ENCODE assay signal across 13 cellular contexts in the genomic region with DNA sequence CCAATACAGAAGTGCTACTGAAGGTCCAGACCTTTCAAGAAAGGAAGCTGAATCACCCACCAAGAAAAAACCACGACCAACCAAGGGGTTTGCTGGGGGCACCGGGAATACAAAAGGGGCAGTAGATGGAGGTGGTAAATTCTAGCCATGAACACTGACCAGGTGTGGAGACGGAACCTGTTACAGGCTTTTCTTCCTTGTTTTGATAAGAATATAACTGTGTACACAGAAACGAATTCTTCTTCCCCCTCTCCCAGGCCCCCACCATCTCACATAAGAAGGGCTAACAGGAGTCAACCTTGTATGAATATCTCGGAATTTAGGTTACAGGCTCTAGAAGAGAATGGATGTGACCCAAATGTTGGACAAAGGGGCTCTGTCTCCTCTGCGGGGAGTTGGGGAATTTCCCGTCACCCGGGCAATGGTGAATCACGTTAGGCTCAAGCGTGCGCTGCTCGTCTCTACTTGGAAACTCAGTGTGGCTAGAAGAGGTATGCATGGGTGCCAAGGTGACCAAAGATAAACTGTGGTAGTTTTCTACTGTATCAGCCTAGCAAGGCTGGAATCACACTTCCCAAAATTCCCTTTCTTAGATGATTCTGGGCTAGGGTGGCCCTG.
A peak's percentile ranks its signal among the peaks of the same experiment; 100 is the strongest.
DNase-seq lines count a peak whose midpoint lies in the region; ATAC-seq lines count a peak whose summit lies in the region.
"Had no signal": no experiment of that assay in that cellular context is flagged by ENCODE, and none has a peak within 500 bp of the region (broad histone marks: within the 10 kb centered on the region; RNA-seq: fewer than 3 reads in every experiment).

No MANE protein-coding gene starts in this region.

- no peaks in the 10 kb centered on the region for H3K27me3 Mint-ChIP-seq in activated naive CD4-positive, alpha-beta T cell treated with anti-CD3 and anti-CD28 coated beads, Interleukin-2, amount 10 ng/mL, durations not matched to agents 7 days and 5 days

- CTCF ChIA-PET in activated naive CD4-positive, alpha-beta T cell treated with anti-CD3 and anti-CD28 coated beads, Interleukin-2, amount 10 ng/mL, durations not matched to agents 7 days and 5 days (lab: Charles Lee), result interaction anchor here (0.5 to 3.3 kb wide), 2 partner anchors 8 to 48 kb away, joined by 3 to 17 read pairs; no protein-coding TSS in a partner anchor

- no peak for ATAC-seq in HG03354 (IDR thresholded peaks at IDR 0.05; ENCODE audit: poor library complexity, severe bottlenecking, unreplicated experiment)
- ATAC-seq: stimulated activated naive B cell treated with anti-CD40 and anti-IgM and Interleukin-4, amounts not matched to agents 10 μg/mL and 1 μg/mL and 100 μg/mL, for 72 hours had no signal

- no peak overlapping the region for H3K4me3 Mint-ChIP-seq in activated naive CD4-positive, alpha-beta T cell treated with anti-CD3 and anti-CD28 coated beads, Interleukin-2, amount 10 ng/mL, durations not matched to agents 7 days and 5 days
- H3K4me3 Mint-ChIP-seq: immature natural killer cell; stimulated activated naive B cell treated with anti-CD40 and anti-IgM and Interleukin-4, amounts not matched to agents 10 μg/mL and 1 μg/mL and 100 μg/mL, for 72 hours had no signal

- DNase-seq in A172 (ENCODE audit: low spot score) (peak; percentile 83), Caki2 (ENCODE audit: low read depth) (peak; percentile 68), iris pigment epithelial cell (ENCODE audit: low read depth) (peak; percentile 56), HPDE6-E6E7 (ENCODE audit: extremely low spot score) (no peak), globus pallidus (ENCODE audit: low spot score) (no peak), NOMO-1 treated with DMSO at 0.1 percent for 48 hours (lab: John Stamatoyannopoulos, UW; ENCODE audit: unreplicated experiment) (no peak)
- no peak for DNase-seq in activated naive CD4-positive, alpha-beta T cell treated with anti-CD3 and anti-CD28 coated beads, Interleukin-2, amount 10 ng/mL, durations not matched to agents 7 days and 5 days
- DNase-seq: Caco-2; colonic mucosa; immature natural killer cell; KG1; stimulated activated naive B cell treated with anti-CD40 and anti-IgM and Interleukin-4, amounts not matched to agents 10 μg/mL and 1 μg/mL and 100 μg/mL, for 72 hours had no signal

- in situ Hi-C loops in Caki2 (cut with HindIII; ENCODE audit: low pct_unique_long_range_greater_than_20kb, low sequenced_read_pairs), result no loop called here

- peaks cover 79% of the 10 kb centered on the region for H3K4me1 Mint-ChIP-seq in activated naive CD4-positive, alpha-beta T cell treated with anti-CD3 and anti-CD28 coated beads, Interleukin-2, amount 10 ng/mL, durations not matched to agents 7 days and 5 days
- H3K4me1 Mint-ChIP-seq: stimulated activated naive B cell treated with anti-CD40 and anti-IgM and Interleukin-4, amounts not matched to agents 10 μg/mL and 1 μg/mL and 100 μg/mL, for 72 hours had no signal

- H3K9me3 Mint-ChIP-seq in activated naive CD4-positive, alpha-beta T cell treated with anti-CD3 and anti-CD28 coated beads, Interleukin-2, amount 10 ng/mL, durations not matched to agents 7 days and 5 days, result peaks cover 4% of the 10 kb centered on the region
- H3K9me3 Mint-ChIP-seq: immature natural killer cell; stimulated activated naive B cell treated with anti-CD40 and anti-IgM and Interleukin-4, amounts not matched to agents 10 μg/mL and 1 μg/mL and 100 μg/mL, for 72 hours had no signal

- peaks cover 52% of the 10 kb centered on the region for H3K36me3 Mint-ChIP-seq in activated naive CD4-positive, alpha-beta T cell treated with anti-CD3 and anti-CD28 coated beads, Interleukin-2, amount 10 ng/mL, durations not matched to agents 7 days and 5 days
- H3K36me3 Mint-ChIP-seq: stimulated activated naive B cell treated with anti-CD40 and anti-IgM and Interleukin-4, amounts not matched to agents 10 μg/mL and 1 μg/mL and 100 μg/mL, for 72 hours had no signal

- peak overlapping the region; percentile 62 for H3K27ac Mint-ChIP-seq in activated naive CD4-positive, alpha-beta T cell treated with anti-CD3 and anti-CD28 coated beads, Interleukin-2, amount 10 ng/mL, durations not matched to agents 7 days and 5 days
- H3K27ac Mint-ChIP-seq: immature natural killer cell; stimulated activated naive B cell treated with anti-CD40 and anti-IgM and Interleukin-4, amounts not matched to agents 10 μg/mL and 1 μg/mL and 100 μg/mL, for 72 hours had no signal

Comparison
In these comparisons a context has a peak if more than half of its experiments do, and no peak if none do; other contexts are left out.
1. DNase-seq: peak in A172 (single experiment), Caki2 (single experiment) and iris pigment epithelial cell (single experiment); none in activated naive CD4-positive, alpha-beta T cell treated with anti-CD3 and anti-CD28 coated beads, Interleukin-2, amount 10 ng/mL, durations not matched to agents 7 days and 5 days (single experiment), HPDE6-E6E7 (single experiment), globus pallidus (single experiment) and NOMO-1 treated with DMSO at 0.1 percent for 48 hours (single experiment).